In genomic region chr4:114132830-114133229, GRCh38 we compare ENCODE assay signal across 9 cellular contexts.
DNase-seq lines count a peak whose midpoint lies in the region; ATAC-seq and TF ChIP-seq lines count a peak whose summit lies in the region.
"Had no signal": no experiment of that assay in that cellular context is flagged by ENCODE, and none has a peak within 500 bp of the region (broad histone marks: within the 10 kb centered on the region; RNA-seq: fewer than 3 reads in every experiment).

No MANE protein-coding gene starts in this region.

- peak overlapping the region; percentile 77 for H2AFZ ChIP-seq in Karpas-422 (ENCODE audit: low read length)

- H4K20me1 ChIP-seq in Karpas-422 (ENCODE audit: insufficient read depth, low read depth, low read length) = no peaks in the 10 kb centered on the region

- H3K79me2 ChIP-seq in Karpas-422 (ENCODE audit: low read length) = no peaks in the 10 kb centered on the region

- peaks cover 0 to 3% of the 10 kb centered on the region in 2 donors for H3K27me3 Mint-ChIP-seq in CD4-positive, alpha-beta memory T cell

- peak; percentile 60 for ATAC-seq in GM19452 (IDR thresholded peaks at IDR 0.05; ENCODE audit: unreplicated experiment)

- H3K9ac ChIP-seq in Karpas-422 (ENCODE audit: low read length) = no peak overlapping the region

- CTCF ChIA-PET in CD4-positive, alpha-beta memory T cell (lab: Charles Lee; ENCODE audit: partially characterized antibody) = no interaction called here

- H3K27ac Mint-ChIP-seq in CD4-positive, alpha-beta memory T cell = no peak overlapping the region

- TF ChIP-seq CTCF in C4-2B (conservative IDR thresholded peaks at IDR 0.05) (peak; percentile 40), fibroblast of villous mesenchyme (IDR thresholded peaks at IDR 0.05; ENCODE audit: insufficient read depth, low read depth, low read length) (peak; percentile 53)

- no peaks in the 10 kb centered on the region for H3K9me3 ChIP-seq in Karpas-422 (ENCODE audit: low read length)
- H3K9me3 ChIP-seq in CD4-positive, alpha-beta memory T cell (ENCODE audit: control insufficient read depth in 1 of 2, low read length in 2 of 2) = no peaks in the 10 kb centered on the region

- H3K4me1 ChIP-seq in Karpas-422 (ENCODE audit: low read length) = no peaks in the 10 kb centered on the region
- H3K4me1 ChIP-seq in CD4-positive, alpha-beta memory T cell (ENCODE audit: insufficient read depth, low read length) = no peaks in the 10 kb centered on the region

- H3K9me3 Mint-ChIP-seq in CD4-positive, alpha-beta memory T cell = peaks cover 0 to 5% (median 0%) of the 10 kb centered on the region in 8 donors

- POLR2A ChIA-PET in CD4-positive, alpha-beta memory T cell (lab: Charles Lee; ENCODE audit: partially characterized antibody) = no interaction called here

- H3K9me2 ChIP-seq in Karpas-422 (replicated peaks; ENCODE audit: insufficient read depth, low read length) = no peaks in the 10 kb centered on the region; the same call in 1 of the 2 replicates

- no peak overlapping the region for H3K4me3 Mint-ChIP-seq in CD4-positive, alpha-beta memory T cell

- no peaks in the 10 kb centered on the region for H3K36me3 Mint-ChIP-seq in CD4-positive, alpha-beta memory T cell

- intact Hi-C loops in CD4-positive, alpha-beta memory T cell (cut with micrococcal nuclease) = no loop called here

- H3K27me3 ChIP-seq in Karpas-422 (ENCODE audit: low read length) = no peaks in the 10 kb centered on the region
- no peaks in the 10 kb centered on the region for H3K27me3 ChIP-seq in CD4-positive, alpha-beta memory T cell (ENCODE audit: insufficient read depth, low read length)

- no peaks in the 10 kb centered on the region for H3K36me3 ChIP-seq in Karpas-422 (ENCODE audit: insufficient read depth, low read length)
- no peaks in the 10 kb centered on the region for H3K36me3 ChIP-seq in CD4-positive, alpha-beta memory T cell (ENCODE audit: insufficient read depth, low read length)

- H3K4me3 ChIP-seq in Karpas-422 (ENCODE audit: low read length) (no peak overlapping the region), fibroblast of villous mesenchyme (ENCODE audit: low read depth, low read length) (no peak overlapping the region)
- no peak overlapping the region for H3K4me3 ChIP-seq in CD4-positive, alpha-beta memory T cell (ENCODE audit: low read length in 2 of 2)

- DNase-seq in Karpas-422 = peak; percentile 67
- no peak for DNase-seq in fibroblast of villous mesenchyme (ENCODE audit: low read depth)
- no peak for DNase-seq in stimulated activated CD4-positive, alpha-beta T cell treated with anti-CD3 and anti-CD28 coated beads, Interleukin-4, amount 100 ng/mL, for 24 hours
- no peak for DNase-seq in NCI-H2227 treated with DMSO at 0.1 percent for 48 hours (lab: John Stamatoyannopoulos, UW)
- no peak for DNase-seq in CD4-positive, alpha-beta memory T cell
- DNase-seq in HuH-7 (ENCODE audit: low spot score) = no peak
- DNase-seq: hippocampal formation had no signal

- H3K27ac ChIP-seq in C4-2B = no peak overlapping the region
- no peak overlapping the region for H3K27ac ChIP-seq in Karpas-422 (ENCODE audit: low read length)
- H3K27ac ChIP-seq in CD4-positive, alpha-beta memory T cell (ENCODE audit: low read depth, low read length) = no peak overlapping the region

- no peak overlapping the region for H3K4me2 ChIP-seq in Karpas-422 (ENCODE audit: low read depth, low read length, poor library complexity, severe bottlenecking)

- peaks cover 0 to 4% (median 2%) of the 10 kb centered on the region in 4 donors for H3K4me1 Mint-ChIP-seq in CD4-positive, alpha-beta memory T cell
